In the genomic region with DNA sequence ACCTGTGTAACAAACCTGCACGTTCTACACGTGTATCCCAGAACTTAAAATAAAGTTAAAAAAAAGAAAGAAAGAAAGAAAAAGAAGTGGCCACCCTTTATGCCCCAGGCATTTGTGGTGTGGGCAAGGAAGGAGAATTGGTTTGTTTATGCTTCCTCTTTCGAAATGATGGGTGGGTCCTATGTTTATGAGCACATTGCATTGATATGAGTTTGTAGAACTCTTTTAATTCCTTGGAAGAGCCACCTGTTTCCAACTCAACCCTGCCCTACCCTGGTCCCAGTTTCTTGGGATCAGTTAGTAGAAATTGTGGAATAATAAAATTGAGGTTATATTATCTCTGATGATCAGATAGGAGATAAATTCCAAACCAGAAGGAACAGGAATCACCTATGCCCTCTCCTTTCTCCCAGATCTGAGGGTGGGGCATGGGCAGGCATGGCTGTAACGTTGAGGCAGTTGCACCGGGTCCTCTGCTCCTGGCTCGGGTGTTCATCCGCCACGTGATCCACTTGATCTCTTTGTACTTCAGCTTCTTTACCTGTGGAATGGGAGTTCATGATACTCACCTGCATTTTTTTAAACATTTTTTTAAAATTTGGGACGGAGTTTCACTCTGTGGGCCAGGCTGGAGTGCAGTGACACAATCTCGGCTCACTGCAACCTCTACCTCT, we compare ENCODE assay signal across 1 cellular context.
TF ChIP-seq lines count a peak whose summit lies in the region.

No MANE protein-coding gene starts in this region.

TF ChIP-seq in HEK293, 187 proteins besides CTCF, POLR2A, EP300 and RAD21:
- peak; percentile 24; the same call in 1 of the 2 replicates for TF ChIP-seq KLF1 (tag by site-specific recombination; IDR thresholded peaks at IDR 0.05)
- no peak for TF ChIP-seq MYNN (tag by site-specific recombination; IDR thresholded peaks at IDR 0.05; ENCODE audit: borderline replicate concordance)
